35 cellular contexts compared by ENCODE assay signal in the genomic region with DNA sequence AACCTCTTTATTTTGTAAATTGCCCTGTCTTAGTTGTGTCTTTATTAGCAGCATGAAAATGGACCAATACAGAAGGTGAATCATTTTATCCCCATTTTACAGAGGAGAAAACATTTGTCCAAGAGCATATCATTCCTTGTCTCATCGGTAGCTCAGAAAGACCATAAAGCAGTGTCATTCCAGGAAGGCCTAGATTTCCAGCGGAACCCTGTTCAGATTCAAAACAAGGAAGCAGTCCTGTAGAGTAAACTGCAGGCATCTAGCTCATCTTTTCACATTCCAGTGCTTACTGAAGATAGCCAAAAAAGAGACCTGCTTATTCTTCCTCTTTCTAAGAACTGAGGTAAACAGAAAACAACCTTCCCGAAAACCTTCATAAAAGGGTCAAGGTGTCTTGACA.
"Had no signal": no experiment of that assay in that cellular context is flagged by ENCODE, and none has a peak within 500 bp of the region (broad histone marks: within the 10 kb centered on the region; RNA-seq: fewer than 3 reads in every experiment).

No MANE protein-coding gene starts in this region.

- H3K27ac Mint-ChIP-seq: activated CD4-positive, alpha-beta memory T cell treated with anti-CD3 and anti-CD28 coated beads for 36 hours; activated CD4-positive, alpha-beta T cell treated with anti-CD3 and anti-CD28 coated beads for 36 hours; activated CD4-positive, alpha-beta T cell treated with anti-CD3 and anti-CD28 coated beads, Interleukin-2, amount 10 ng/mL, durations not matched to agents 24 days and 14 days; activated CD8-positive, alpha-beta memory T cell treated with anti-CD3 and anti-CD28 coated beads, Interleukin-2, amount 10 ng/mL, durations not matched to agents 7 days and 5 days; activated CD8-positive, alpha-beta T cell treated with anti-CD3 and anti-CD28 coated beads, Interleukin-2, amount 10 ng/mL, durations not matched to agents 7 days and 5 days; activated naive CD4-positive, alpha-beta T cell treated with anti-CD3 and anti-CD28 coated beads, Interleukin-2, amount 10 ng/mL, durations not matched to agents 7 days and 5 days; activated naive CD4-positive, alpha-beta T cell treated with anti-CD3 and anti-CD28 coated beads, Interleukin-2, amount 50 U/mL, for 72 hours; activated naive CD8-positive, alpha-beta T cell treated with anti-CD3 and anti-CD28 coated beads, Interleukin-2, amount 10 ng/mL, durations not matched to agents 7 days and 5 days; brain; dendritic cell treated with granulocyte-macrophage colony-stimulating factor and Interleukin-4, amounts not matched to agents 40 ng/mL and 50 ng/mL, for 4 days; endodermal cell; T-helper 17 cell; T-helper 2 cell treated with Interferon-gamma antibody and Interleukin-4, amounts not matched to agents 5 μg/mL and 100 μg/mL, for 36 hours had no signal

- H3K4me1 Mint-ChIP-seq: activated CD4-positive, alpha-beta T cell treated with anti-CD3 and anti-CD28 coated beads, Interleukin-2, amount 10 ng/mL, durations not matched to agents 24 days and 14 days; activated CD8-positive, alpha-beta memory T cell treated with anti-CD3 and anti-CD28 coated beads, Interleukin-2, amount 10 ng/mL, durations not matched to agents 7 days and 5 days; activated naive CD4-positive, alpha-beta T cell treated with anti-CD3 and anti-CD28 coated beads, Interleukin-2, amount 10 ng/mL, durations not matched to agents 7 days and 5 days; activated naive CD8-positive, alpha-beta T cell treated with anti-CD3 and anti-CD28 coated beads, Interleukin-2, amount 10 ng/mL, durations not matched to agents 7 days and 5 days; brain; endodermal cell had no signal

- ATAC-seq: activated CD4-positive, alpha-beta T cell treated with anti-CD3 and anti-CD28 coated beads for 36 hours; activated CD8-positive, alpha-beta memory T cell treated with anti-CD3 and anti-CD28 coated beads, Interleukin-2, amount 10 ng/mL, durations not matched to agents 7 days and 5 days; activated CD8-positive, alpha-beta T cell treated with anti-CD3 and anti-CD28 coated beads, Interleukin-2, amount 10 ng/mL, durations not matched to agents 7 days and 5 days; activated naive CD4-positive, alpha-beta T cell treated with anti-CD3 and anti-CD28 coated beads, Interleukin-2, amount 50 U/mL, for 72 hours; foreskin keratinocyte; gastrocnemius medialis; T-helper 17 cell had no signal

- H3K4me3 Mint-ChIP-seq: activated CD4-positive, alpha-beta memory T cell treated with anti-CD3 and anti-CD28 coated beads for 36 hours; activated CD4-positive, alpha-beta T cell treated with anti-CD3 and anti-CD28 coated beads for 36 hours; activated CD4-positive, alpha-beta T cell treated with anti-CD3 and anti-CD28 coated beads, Interleukin-2, amount 10 ng/mL, durations not matched to agents 24 days and 14 days; activated CD8-positive, alpha-beta memory T cell treated with anti-CD3 and anti-CD28 coated beads, Interleukin-2, amount 10 ng/mL, durations not matched to agents 7 days and 5 days; activated CD8-positive, alpha-beta T cell treated with anti-CD3 and anti-CD28 coated beads, Interleukin-2, amount 10 ng/mL, durations not matched to agents 7 days and 5 days; activated naive CD4-positive, alpha-beta T cell treated with anti-CD3 and anti-CD28 coated beads, Interleukin-2, amount 10 ng/mL, durations not matched to agents 7 days and 5 days; activated naive CD8-positive, alpha-beta T cell treated with anti-CD3 and anti-CD28 coated beads, Interleukin-2, amount 10 ng/mL, durations not matched to agents 7 days and 5 days; brain; dendritic cell treated with granulocyte-macrophage colony-stimulating factor and Interleukin-4, amounts not matched to agents 40 ng/mL and 50 ng/mL, for 4 days; endodermal cell; T-helper 17 cell; T-helper 2 cell treated with Interferon-gamma antibody and Interleukin-4, amounts not matched to agents 5 μg/mL and 100 μg/mL, for 36 hours had no signal

- DNase-seq: activated CD4-positive, alpha-beta memory T cell treated with anti-CD3 and anti-CD28 coated beads for 36 hours; activated CD4-positive, alpha-beta T cell treated with anti-CD3 and anti-CD28 coated beads for 36 hours; activated CD4-positive, alpha-beta T cell treated with anti-CD3 and anti-CD28 coated beads, Interleukin-2, amount 10 ng/mL, durations not matched to agents 24 days and 14 days; activated CD4-positive, CD25-positive, alpha-beta regulatory T cell; activated CD4-positive, CD25-positive, alpha-beta regulatory T cell treated with anti-CD3 and anti-CD28 coated beads, Interleukin-2, amount 50 U/mL, for 72 hours; activated CD8-positive, alpha-beta memory T cell treated with anti-CD3 and anti-CD28 coated beads, Interleukin-2, amount 10 ng/mL, durations not matched to agents 7 days and 5 days; activated CD8-positive, alpha-beta memory T cell treated with anti-CD3 and anti-CD28 coated beads, Interleukin-2, amount 50 U/mL, for 4 hours; activated CD8-positive, alpha-beta T cell treated with anti-CD3 and anti-CD28 coated beads, Interleukin-2, amount 10 ng/mL, durations not matched to agents 7 days and 5 days; activated gamma-delta T cell; activated naive CD4-positive, alpha-beta T cell; activated naive CD4-positive, alpha-beta T cell treated with anti-CD3 and anti-CD28 coated beads, Interleukin-2, amount 10 ng/mL, durations not matched to agents 7 days and 5 days; activated naive CD8-positive, alpha-beta T cell treated with anti-CD3 and anti-CD28 coated beads, Interleukin-2, amount 10 ng/mL, durations not matched to agents 7 days and 5 days; activated T-cell treated with anti-CD3 and anti-CD28 coated beads, Interleukin-2, amount 50 U/mL, for 1 hour; activated T-cell treated with anti-CD3 and anti-CD28 coated beads, Interleukin-2, amount 50 U/mL, for 48 hours; central memory CD4-positive, alpha-beta T cell; cerebellar nuclear complex; dorsolateral prefrontal cortex; effector memory CD4-positive, alpha-beta T cell; endodermal cell; erythroblast; foreskin keratinocyte; gastrocnemius medialis; glutamatergic neuron; T-helper 1 cell; T-helper 17 cell; T1000 had no signal

- H3K27me3 Mint-ChIP-seq: activated CD4-positive, alpha-beta memory T cell treated with anti-CD3 and anti-CD28 coated beads for 36 hours; activated CD4-positive, alpha-beta T cell treated with anti-CD3 and anti-CD28 coated beads for 36 hours; activated CD4-positive, alpha-beta T cell treated with anti-CD3 and anti-CD28 coated beads, Interleukin-2, amount 10 ng/mL, durations not matched to agents 24 days and 14 days; activated CD8-positive, alpha-beta memory T cell treated with anti-CD3 and anti-CD28 coated beads, Interleukin-2, amount 10 ng/mL, durations not matched to agents 7 days and 5 days; activated naive CD4-positive, alpha-beta T cell treated with anti-CD3 and anti-CD28 coated beads, Interleukin-2, amount 10 ng/mL, durations not matched to agents 7 days and 5 days; activated naive CD8-positive, alpha-beta T cell treated with anti-CD3 and anti-CD28 coated beads, Interleukin-2, amount 10 ng/mL, durations not matched to agents 7 days and 5 days; dendritic cell treated with granulocyte-macrophage colony-stimulating factor and Interleukin-4, amounts not matched to agents 40 ng/mL and 50 ng/mL, for 4 days; T-helper 17 cell had no signal

- H3K4me3 ChIP-seq: ascending aorta, breast epithelium, cardiac muscle cell, coronary artery, dorsolateral prefrontal cortex, esophagus muscularis mucosa, gastrocnemius medialis had no signal

- H3K36me3 ChIP-seq: breast epithelium had no signal

- H3K9me3 ChIP-seq: ascending aorta, breast epithelium, esophagus muscularis mucosa, gastrocnemius medialis had no signal

- H3K27me3 ChIP-seq: ascending aorta, breast epithelium, cardiac muscle cell, dorsolateral prefrontal cortex, esophagus muscularis mucosa, foreskin keratinocyte, gastrocnemius medialis had no signal

- H3K4me1 ChIP-seq: ascending aorta, breast epithelium, esophagus muscularis mucosa, foreskin keratinocyte, gastrocnemius medialis had no signal

- H3K9me3 Mint-ChIP-seq: activated CD4-positive, alpha-beta memory T cell treated with anti-CD3 and anti-CD28 coated beads for 36 hours; activated CD4-positive, alpha-beta T cell treated with anti-CD3 and anti-CD28 coated beads, Interleukin-2, amount 10 ng/mL, durations not matched to agents 24 days and 14 days; activated naive CD4-positive, alpha-beta T cell treated with anti-CD3 and anti-CD28 coated beads, Interleukin-2, amount 10 ng/mL, durations not matched to agents 7 days and 5 days; activated naive CD4-positive, alpha-beta T cell treated with anti-CD3 and anti-CD28 coated beads, Interleukin-2, amount 50 U/mL, for 72 hours; dendritic cell treated with granulocyte-macrophage colony-stimulating factor and Interleukin-4, amounts not matched to agents 40 ng/mL and 50 ng/mL, for 4 days had no signal

- H3K27ac ChIP-seq: ascending aorta, breast epithelium, cardiac muscle cell, coronary artery, dorsolateral prefrontal cortex, esophagus muscularis mucosa, foreskin keratinocyte, gastrocnemius medialis had no signal
